ENCODE assay signal across 15 cellular contexts in genomic region chr1:30879940-30880339, GRCh38. TPM values are rescaled to one million over a fixed set of nuclear protein-coding genes. Genes with fewer than 3 reads are reported as not detected.
DNase-seq lines count a peak whose midpoint lies in the region; ATAC-seq, FAIRE-seq and TF ChIP-seq lines count a peak whose summit lies in the region.
"Had no signal": no experiment of that assay in that cellular context is flagged by ENCODE, and none has a peak within 500 bp of the region (broad histone marks: within the 10 kb centered on the region; RNA-seq: fewer than 3 reads in every experiment).

No MANE protein-coding gene starts in this region.

- CTCF ChIA-PET in PC-3 (lab: Charles Lee): no interaction called here

- BruUV-seq in PC-3 (replicated peaks; lab: Mats Ljungman, UMichigan): no TSS peak

- TF ChIP-seq EP300 in gastroesophageal sphincter (IDR thresholded peaks at IDR 0.05) (no peak), transverse colon (IDR thresholded peaks at IDR 0.05; ENCODE audit: low read depth) (no peak), upper lobe of left lung (IDR thresholded peaks at IDR 0.05) (no peak)

- H3K36me3 ChIP-seq in PC-3 (ENCODE audit: low read depth, low read length): no peaks in the 10 kb centered on the region
- H3K36me3 ChIP-seq in gastroesophageal sphincter: peaks cover 0 to 19% of the 10 kb centered on the region in 2 donors
- no peaks in the 10 kb centered on the region for H3K36me3 ChIP-seq in transverse colon
- H3K36me3 ChIP-seq in upper lobe of left lung: peaks cover 0 to 4% (median 0%) of the 10 kb centered on the region in 4 donors

- H3K9me2 ChIP-seq in PC-3 (replicated peaks; ENCODE audit: low read length): no peaks in the 10 kb centered on the region

- TF ChIP-seq CTCF in PC-3 (conservative IDR thresholded peaks at IDR 0.05; ENCODE audit: low read depth, low read length) (no peak), gastroesophageal sphincter (IDR thresholded peaks at IDR 0.05) (no peak), transverse colon (IDR thresholded peaks at IDR 0.05) (no peak), upper lobe of left lung (IDR thresholded peaks at IDR 0.05) (no peak)

- POLR2A ChIA-PET in PC-3 (lab: Charles Lee; ENCODE audit: unreplicated experiment): no interaction called here

- TF ChIP-seq POLR2A in gastroesophageal sphincter (IDR thresholded peaks at IDR 0.05) (no peak), transverse colon (IDR thresholded peaks at IDR 0.05) (no peak), upper lobe of left lung (IDR thresholded peaks at IDR 0.05) (no peak)

- H3K9ac ChIP-seq in PC-3 (ENCODE audit: low read length): no peak overlapping the region
- H3K9ac ChIP-seq: KMS-11 had no signal

- no peaks in the 10 kb centered on the region for H4K20me1 ChIP-seq in PC-3 (ENCODE audit: low read length)

- H3K27ac ChIP-seq in PC-3 (ENCODE audit: low read length) (no peak overlapping the region), gastroesophageal sphincter (peak overlapping the region in 3 of 4 donors; percentile 80 to 84 (median 84)), transverse colon (peak overlapping the region; percentile 60 to 83 (median 64)), upper lobe of left lung (peak overlapping the region in 2 of 4 donors; percentile 36 to 55)
- H3K27ac ChIP-seq: A549, KMS-11 had no signal

- H3K4me2 ChIP-seq in PC-3 (ENCODE audit: low read length): no peak overlapping the region
- H3K4me2 ChIP-seq: A549, KMS-11 had no signal

- no peaks in the 10 kb centered on the region for H3F3A ChIP-seq in PC-3 (ENCODE audit: low read length, unreplicated experiment)

- ATAC-seq in PC-3: peak; percentile 28; the same call in 1 of the 2 replicates
- no peak for ATAC-seq in gastroesophageal sphincter
- ATAC-seq in upper lobe of left lung (ENCODE audit: low FRiP score in 2 of 2): no peak
- no peak for ATAC-seq in HG02981 (IDR thresholded peaks at IDR 0.05; ENCODE audit: unreplicated experiment)
- ATAC-seq: A549; activated CD4-positive, alpha-beta T cell treated with anti-CD3 and anti-CD28 coated beads for 36 hours; activated naive CD4-positive, alpha-beta T cell treated with anti-CD3 and anti-CD28 coated beads, Interleukin-2, amount 50 U/mL, for 72 hours had no signal

- intact Hi-C loops in PC-3 (cut with micrococcal nuclease) (no loop called here), transverse colon (cut with DNase I; ENCODE audit: low total_unique reads) (no loop called here)

- WGBS in gastroesophageal sphincter (ENCODE audit: low coverage in 1 of 2), 2 donors: 39% methylated on average over 5 of the region's 10 CpGs; no CpG with 5 or more reads in 1 of the 2 donors
- 73% methylated on average over 10 of the region's 10 CpGs; no CpG with 5 or more reads in 1 of the 2 donors for WGBS in transverse colon (ENCODE audit: low coverage in 1 of 2), 2 donors
- 60 to 62% methylated on average over 9 to 10 of the region's 10 CpGs for WGBS in upper lobe of left lung, 2 donors

- in situ Hi-C loops in transverse colon (cut with MboI; ENCODE audit: low pct_ligation_motif_present in 1 of 4, low pct_unique_long_range_greater_than_20kb in 1 of 4, low sequenced_read_pairs in 3 of 4): no loop called here

- H3K27me3 ChIP-seq in PC-3 (ENCODE audit: low read length): no peaks in the 10 kb centered on the region
- no peaks in the 10 kb centered on the region for H3K27me3 ChIP-seq in gastroesophageal sphincter
- no peaks in the 10 kb centered on the region for H3K27me3 ChIP-seq in transverse colon
- no peaks in the 10 kb centered on the region for H3K27me3 ChIP-seq in upper lobe of left lung

- H3K9me3 ChIP-seq in PC-3 (ENCODE audit: low read length) (no peaks in the 10 kb centered on the region), gastroesophageal sphincter (no peaks in the 10 kb centered on the region), transverse colon (no peaks in the 10 kb centered on the region), upper lobe of left lung (no peaks in the 10 kb centered on the region)
- H3K9me3 ChIP-seq: A549 had no signal

- H3K79me2 ChIP-seq in PC-3 (ENCODE audit: low read length): no peaks in the 10 kb centered on the region

- H2AFZ ChIP-seq in PC-3 (ENCODE audit: low read length): no peak overlapping the region

- H3K4me3 ChIP-seq in PC-3 (ENCODE audit: low read length): no peak overlapping the region
- H3K4me3 ChIP-seq in gastroesophageal sphincter: no peak overlapping the region
- H3K4me3 ChIP-seq in transverse colon: no peak overlapping the region
- H3K4me3 ChIP-seq in upper lobe of left lung: no peak overlapping the region
- H3K4me3 ChIP-seq: A549 had no signal

- H3K4me1 ChIP-seq in PC-3 (ENCODE audit: insufficient read depth, low read length): peaks cover 11% of the 10 kb centered on the region
- peaks cover 0 to 85% (median 47%) of the 10 kb centered on the region in 3 donors for H3K4me1 ChIP-seq in gastroesophageal sphincter
- H3K4me1 ChIP-seq in transverse colon: peaks cover 6 to 39% (median 21%) of the 10 kb centered on the region in 4 donors
- peaks cover 16 to 31% (median 28%) of the 10 kb centered on the region in 4 donors for H3K4me1 ChIP-seq in upper lobe of left lung
- H3K4me1 ChIP-seq: A549 had no signal

- FAIRE-seq in frontal cortex (lab: Jason Lieb, UNC): no peak
- FAIRE-seq: A549, endothelial cell of umbilical vein had no signal

- peak; percentile 42 for DNase-seq in NCI-H82 (lab: John Stamatoyannopoulos, UW)
- DNase-seq in NCI-H82 treated with DMSO at 0.1 percent for 48 hours (lab: John Stamatoyannopoulos, UW; ENCODE audit: unreplicated experiment): no peak
- DNase-seq in PC-3: peak; percentile 2
- no peak for DNase-seq in transverse colon
- DNase-seq in upper lobe of left lung: no peak
- DNase-seq in frontal cortex (ENCODE audit: low spot score in 2 of 2): no peak
- DNase-seq: activated CD4-positive, alpha-beta T cell treated with anti-CD3 and anti-CD28 coated beads for 36 hours; kidney glomerular epithelial cell; SIG-M5 had no signal

RNA-seq across cellular contexts. Expression of gene SDC3, which starts 28.6 kb away (rescaled TPM):
- total RNA-seq in PC-3 (2014; rRNA removed): 10.0 and 20.3 TPM in 2 replicates
- 100 to 1,000 TPM in 1 of 4 donors, 10 to 100 TPM in 3; 45.1 to 112 (median 52.6) TPM for total RNA-seq in gastroesophageal sphincter
- total RNA-seq in transverse colon: 10 to 100 TPM in 3 of 4 donors, 1 to 10 TPM in 1; 7.9 to 35.4 (median 10.1) TPM
- 10 to 100 TPM; 15.8 to 65.8 (median 30.1) TPM for total RNA-seq in upper lobe of left lung
- 57.1 TPM for total RNA-seq in frontal cortex

Comparison
In these comparisons a context has a peak if more than half of its experiments do, and no peak if none do; other contexts are left out.
1. DNase-seq: peak in NCI-H82 (single experiment) and PC-3 (single experiment); none in NCI-H82 treated with DMSO at 0.1 percent for 48 hours (single experiment), transverse colon (single experiment), upper lobe of left lung (0 of 2) and frontal cortex (0 of 2).